Comparison of ENCODE assay signal across 8 cellular contexts in genomic region chr1:2300851-2301606, GRCh38.
DNase-seq lines count a peak whose midpoint lies in the region; ATAC-seq and TF ChIP-seq lines count a peak whose summit lies in the region.

No MANE protein-coding gene starts in this region.

- TF ChIP-seq CTCF in lower leg skin (IDR thresholded peaks at IDR 0.05), result no peak

- no peak overlapping the region for H3K4me3 ChIP-seq in lower leg skin (ENCODE audit: low read depth, poor library complexity, severe bottlenecking)

- H3K27ac ChIP-seq in angular gyrus (ENCODE audit: low read depth, low read length), result peak overlapping the region; percentile 37

- TF ChIP-seq POLR2A in lower leg skin (IDR thresholded peaks at IDR 0.05), result no peak

- intact Hi-C loops in lower leg skin (cut with DNase I; ENCODE audit: low total_unique reads), result loop anchor here (10.0 kb wide), 1 partner anchor 66 kb away; no protein-coding TSS in a partner anchor

- 32 to 37% methylated on average over 27 to 30 of the region's 37 CpGs for WGBS in lower leg skin, 2 donors

- ATAC-seq in GM18858 (IDR thresholded peaks at IDR 0.05; ENCODE audit: unreplicated experiment) (peak; percentile 29), HG03045 (IDR thresholded peaks at IDR 0.05; ENCODE audit: unreplicated experiment) (peak; percentile 50)

- DNase-seq in T-helper 22 cell (ENCODE audit: low read depth) (peak; percentile 98), lower leg skin (ENCODE audit: low spot score in 2 of 2) (peak; percentile 83 to 96), COLO668 (lab: John Stamatoyannopoulos, UW; ENCODE audit: unreplicated experiment) (no peak), RPMI8226 (no peak)
- peak; percentile 77 to 85 for DNase-seq in stimulated activated CD8-positive, alpha-beta memory T cell treated with anti-CD3 and anti-CD28 coated beads, Interleukin-2, amount 100 ng/mL, for 48 hours (ENCODE audit: low read depth in 2 of 2)

Comparison
In these comparisons a context has a peak if more than half of its experiments do, and no peak if none do; other contexts are left out.
1. DNase-seq: peak in T-helper 22 cell (single experiment), lower leg skin (2 of 2) and stimulated activated CD8-positive, alpha-beta memory T cell treated with anti-CD3 and anti-CD28 coated beads, Interleukin-2, amount 100 ng/mL, for 48 hours (2 of 2); none in COLO668 (single experiment) and RPMI8226 (single experiment).